Comparison of ENCODE assay signal across 17 cellular contexts in the genomic region with DNA sequence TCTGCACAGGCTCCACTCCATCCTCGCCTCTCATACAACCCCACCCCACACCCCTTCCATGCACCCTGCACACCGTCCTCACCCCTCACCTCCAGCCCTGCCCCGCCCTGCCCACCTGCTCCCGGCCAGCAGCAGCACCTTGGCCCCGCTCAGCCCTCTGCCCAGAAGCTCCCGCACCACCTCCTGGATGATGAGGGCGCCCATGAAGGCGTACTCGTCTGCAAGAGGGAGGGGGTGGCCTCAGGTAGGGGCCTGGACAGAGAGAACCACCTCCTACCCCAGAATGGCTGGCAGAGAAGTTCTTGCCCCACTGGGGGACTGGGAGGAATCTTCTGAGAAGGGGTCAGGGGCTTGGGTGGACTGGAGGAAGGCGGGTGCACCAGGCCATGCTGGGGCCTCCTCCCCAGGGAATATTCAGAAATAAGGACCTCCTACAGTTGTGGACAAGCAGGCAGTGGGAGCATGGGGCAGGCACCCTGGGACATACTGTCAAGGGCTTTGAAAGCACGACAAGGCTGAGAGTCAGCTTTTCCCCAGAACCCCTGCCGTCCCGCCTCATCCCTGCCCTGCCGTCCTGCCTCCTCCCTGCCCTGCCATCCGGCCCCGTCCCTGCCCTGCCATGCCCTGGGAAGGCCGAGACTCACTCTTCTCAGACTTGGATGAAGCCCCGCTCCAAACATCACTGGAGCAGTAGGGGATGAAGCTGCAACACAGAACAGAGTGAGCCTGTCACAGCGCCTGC. TPM values are rescaled to one million over a fixed set of nuclear protein-coding genes. Genes with fewer than 3 reads are reported as not detected.
DNase-seq lines count a peak whose midpoint lies in the region; ATAC-seq, FAIRE-seq and TF ChIP-seq lines count a peak whose summit lies in the region.
"Had no signal": no experiment of that assay in that cellular context is flagged by ENCODE, and none has a peak within 500 bp of the region (broad histone marks: within the 10 kb centered on the region; RNA-seq: fewer than 3 reads in every experiment).

No MANE protein-coding gene starts in this region.

- H3K27me3 ChIP-seq in K562 (ENCODE audit: control insufficient read depth in 2 of 2, insufficient read depth in 2 of 2, low read length in 2 of 2) (no peaks in the 10 kb centered on the region), small intestine (ENCODE audit: control insufficient read depth in 2 of 2, insufficient read depth in 2 of 2, low read length in 2 of 2) (peaks cover 10 to 13% of the 10 kb centered on the region in 2 donors)

- no peak for TF ChIP-seq POLR2A in K562 (conservative IDR thresholded peaks at IDR 0.05)

- H3K27ac ChIP-seq in K562 (ENCODE audit: extremely low read depth, low read depth, low read length) (no peak overlapping the region), small intestine (ENCODE audit: low read depth in 1 of 2, low read length in 1 of 2) (no peak overlapping the region)

- peak overlapping the region; percentile 39 for H3K27ac Mint-ChIP-seq in activated naive CD4-positive, alpha-beta T cell treated with anti-CD3 and anti-CD28 coated beads, Interleukin-2, amount 50 U/mL, for 24 hours
- no peak overlapping the region for H3K27ac Mint-ChIP-seq in natural killer cell

- no peaks in the 10 kb centered on the region for H3K9me3 ChIP-seq in K562 (replicated peaks; ENCODE audit: control insufficient read depth, insufficient read depth, low read depth, low read length)
- no peaks in the 10 kb centered on the region for H3K9me3 ChIP-seq in small intestine (ENCODE audit: control insufficient read depth, low read depth)

- TF ChIP-seq CTCF in K562 (IDR thresholded peaks at IDR 0.05 in 2 of 3, conservative IDR thresholded peaks at IDR 0.05 in 1 of 3; ENCODE audit: insufficient read depth in 2 of 3, low read depth in 1 of 3, low read length in 3 of 3): no peak
- TF ChIP-seq CTCF in natural killer cell (IDR thresholded peaks at IDR 0.05): no peak

- peaks cover 20% of the 10 kb centered on the region for H3K79me2 ChIP-seq in K562 (ENCODE audit: control insufficient read depth, insufficient read depth, low read length)

- no peaks in the 10 kb centered on the region for H3K36me3 Mint-ChIP-seq in activated naive CD4-positive, alpha-beta T cell treated with anti-CD3 and anti-CD28 coated beads, Interleukin-2, amount 50 U/mL, for 24 hours
- no peaks in the 10 kb centered on the region for H3K36me3 Mint-ChIP-seq in natural killer cell
- H3K36me3 Mint-ChIP-seq: CD4-positive, CD25-positive, alpha-beta regulatory T cell had no signal

- peaks cover 3% of the 10 kb centered on the region for H3K27me3 Mint-ChIP-seq in activated naive CD4-positive, alpha-beta T cell treated with anti-CD3 and anti-CD28 coated beads, Interleukin-2, amount 50 U/mL, for 24 hours
- H3K27me3 Mint-ChIP-seq in natural killer cell (ENCODE audit: low read depth in 2 of 2): peaks cover 10 to 12% of the 10 kb centered on the region in 2 donors

- H3K9me3 Mint-ChIP-seq in activated naive CD4-positive, alpha-beta T cell treated with anti-CD3 and anti-CD28 coated beads, Interleukin-2, amount 50 U/mL, for 24 hours: no peaks in the 10 kb centered on the region
- no peaks in the 10 kb centered on the region for H3K9me3 Mint-ChIP-seq in natural killer cell

- TF ChIP-seq EP300 in K562 (IDR thresholded peaks at IDR 0.05; ENCODE audit: low read length): no peak

- ATAC-seq in K562: no peak
- ATAC-seq in natural killer cell: no peak
- ATAC-seq: GM12878 had no signal

- no TSS peak for BruUV-seq in K562 (replicated peaks; lab: Mats Ljungman, UMichigan)

- POLR2A ChIA-PET in K562 (lab: Yijun Ruan, JAX): interaction anchor here (0.6 to 0.9 kb wide), 2 partner anchors 29 to 78 kb away, joined by 3 read pairs; no protein-coding TSS in a partner anchor
- POLR2A ChIA-PET in HEK293T (lab: Yijun Ruan, JAX): no interaction called here

- no peak overlapping the region for H3K4me3 Mint-ChIP-seq in activated naive CD4-positive, alpha-beta T cell treated with anti-CD3 and anti-CD28 coated beads, Interleukin-2, amount 50 U/mL, for 24 hours
- H3K4me3 Mint-ChIP-seq in natural killer cell: peak overlapping the region; percentile 68

- TF ChIP-seq RAD21 in K562 (CRISPR knock-in tag; conservative IDR thresholded peaks at IDR 0.05 in 1 of 2, IDR thresholded peaks at IDR 0.05 in 1 of 2): no peak

- H2AFZ ChIP-seq in K562 (ENCODE audit: low read depth, low read length): no peak overlapping the region

- FAIRE-seq in K562 (lab: Jason Lieb, UNC): no peak
- FAIRE-seq in small intestine (lab: Jason Lieb, UNC): no peak
- FAIRE-seq: GM12878, RCC 7860 had no signal

- 89% methylated on average over 17 of the region's 19 CpGs for WGBS in K562 (ENCODE audit: insufficient coverage, low coverage, missing lambda C conversion rate)
- WGBS in small intestine, 3 donors: 71 to 80% (median 77%) methylated on average over 19 of the region's 19 CpGs

- H3K4me1 ChIP-seq in K562 (replicated peaks in 1 of 2; ENCODE audit: control insufficient read depth in 2 of 2, insufficient read depth in 2 of 2, low read length in 2 of 2) (peaks cover 7 to 71% of the 10 kb centered on the region in 2 experiments; a peak in 4 of 5 replicates), small intestine (ENCODE audit: control insufficient read depth in 2 of 2, insufficient read depth in 1 of 2, low read depth in 1 of 2, low read length in 1 of 2) (no peaks in the 10 kb centered on the region)

- in situ Hi-C loops in K562 (cut with MboI): no loop called here

- peak overlapping the region; percentile 82 to 92; a peak in 3 of 4 replicates for H3K9ac ChIP-seq in K562 (ENCODE audit: insufficient read depth in 1 of 2, low read depth in 2 of 2, low read length in 2 of 2)

- no peaks in the 10 kb centered on the region for H3K9me1 ChIP-seq in K562 (ENCODE audit: control insufficient read depth, insufficient read depth, low read length)

- H3K4me3 ChIP-seq in K562 (no peak overlapping the region), small intestine (ENCODE audit: low read depth in 1 of 2, low read length in 2 of 2) (no peak overlapping the region)
- H3K4me3 ChIP-seq: GM12878 had no signal

- no peak for DNase-seq in activated naive CD4-positive, alpha-beta T cell (lab: John Stamatoyannopoulos, UW)
- DNase-seq in K562 (ENCODE audit: extremely low read depth in 1 of 4, low spot score in 3 of 4) (no peak), natural killer cell (no peak), HEK293T (ENCODE audit: extremely low spot score) (no peak), small intestine (no peak), HuH-7 (ENCODE audit: low spot score) (no peak)
- DNase-seq: Calu3; CD4-positive, CD25-positive, alpha-beta regulatory T cell; KBM-7; NCI-H1436 treated with DMSO at 0.1 percent for 48 hours; NCI-H2081 treated with DMSO at 0.1 percent for 48 hours had no signal

- CTCF ChIA-PET in K562 (lab: Yijun Ruan, JAX; ENCODE audit: low intra/inter-chr PET ratio): interaction anchor here (2.4 to 5.2 kb wide), 2 partner anchors 62 to 196 kb away, joined by 20 to 103 read pairs; a partner anchor contains a TSS
- CTCF ChIA-PET in HEK293T (lab: Yijun Ruan, JAX): no interaction called here

- H4K20me1 ChIP-seq in K562 (replicated peaks; ENCODE audit: control insufficient read depth, insufficient read depth, low read length): no peaks in the 10 kb centered on the region

- intact Hi-C loops in K562 (cut with micrococcal nuclease) (loop anchor here (10.0 kb wide), 1 partner anchor 197 kb away; no protein-coding TSS in a partner anchor), natural killer cell (cut with micrococcal nuclease) (no loop called here)

- H3K36me3 ChIP-seq in K562 (ENCODE audit: control insufficient read depth, insufficient read depth, low read length) (peaks cover 19% of the 10 kb centered on the region; the same call in 2 of the 3 replicates), small intestine (ENCODE audit: control insufficient read depth in 2 of 2, insufficient read depth in 2 of 2, low read length in 2 of 2) (no peaks in the 10 kb centered on the region)

- peak overlapping the region; percentile 85; the same call in 1 of the 2 replicates for H3K4me2 ChIP-seq in K562 (ENCODE audit: insufficient read depth, low read length)

- peaks cover 4% of the 10 kb centered on the region for H3K4me1 Mint-ChIP-seq in activated naive CD4-positive, alpha-beta T cell treated with anti-CD3 and anti-CD28 coated beads, Interleukin-2, amount 50 U/mL, for 24 hours
- no peaks in the 10 kb centered on the region for H3K4me1 Mint-ChIP-seq in natural killer cell

RNA-seq across cellular contexts. Expression of a gene that starts 3.1 kb away (rescaled TPM):
- total RNA-seq in K562 (2011; cell fraction: chromatin; rRNA removed; ENCODE audit: low replicate concordance): 8.4 and 25.5 TPM in 2 replicates
- total RNA-seq in K562 (2011; cell fraction: nucleolus; rRNA removed): 25.5 and 27.9 TPM in 2 replicates
- 15.3 and 16.9 TPM in 2 replicates for total RNA-seq in K562 (2011; cell fraction: nucleoplasm; rRNA removed)
- total RNA-seq in K562 (2014; rRNA removed): 13.9 and 22.5 TPM in 2 replicates
- total RNA-seq in K562 (2014; rRNA removed; fragmentation: Illumina TruSeq; extraction: Trizol): 0.99 and 1.3 TPM in 2 replicates
- 4.1 and 4.2 TPM in 2 replicates for total RNA-seq in K562 (2015; rRNA removed; fragmentation: Illumina TruSeq; extraction: Trizol)
- 11.8 and 14.1 TPM in 2 replicates for total RNA-seq in K562 (2021)
- 4.5 and 6.1 TPM in 2 replicates for polyA plus RNA-seq in K562 (2011; rRNA removed)
- polyA plus RNA-seq in K562 (2011; cell fraction: cytosol; rRNA removed): 7.8 and 22.0 TPM in 2 replicates
- polyA plus RNA-seq in K562 (2011; cell fraction: nucleus; rRNA removed): 10.3 and 25.0 TPM in 2 replicates
- 8.5 and 11.5 TPM in 2 replicates for polyA plus RNA-seq in K562 (2012)
- 1.9 and 5.3 TPM in 2 replicates for polyA plus RNA-seq in K562 (2014; fragmentation: Illumina TruSeq; extraction: Trizol)
- polyA plus RNA-seq in K562 (2014; fragmentation: Nextera tagmentation; extraction: Ambion mirVana): under 1 TPM; 0.03 to 0.17 TPM
- 13.4 and 14.0 TPM in 2 replicates for polyA plus RNA-seq in K562 (2014; rRNA removed)
- polyA minus RNA-seq in K562 (2011; rRNA and poly(A)+ RNA removed): 0.72 and 1.6 TPM in 2 replicates
- polyA minus RNA-seq in K562 (2011; cell fraction: cytosol; rRNA and poly(A)+ RNA removed): 4.7 and 5.6 TPM in 2 replicates
- 14.7 and 15.2 TPM in 2 replicates for polyA minus RNA-seq in K562 (2011; cell fraction: nucleus; rRNA and poly(A)+ RNA removed)
- not detected for total RNA-seq in natural killer cell
- polyA plus RNA-seq in small intestine: 1 to 10 TPM in 1 of 3 donors, not detected in 2; 1.0 TPM
- total RNA-seq: A673; Calu3; CD4-positive, CD25-positive, alpha-beta regulatory T cell; HT1080 had no signal

RNA-seq across cellular contexts. Expression of a gene that starts 10.8 kb away (rescaled TPM):
- not detected in 2 replicates for total RNA-seq in K562 (2011; cell fraction: chromatin; rRNA removed; ENCODE audit: low replicate concordance)
- not detected in 2 replicates for total RNA-seq in K562 (2011; cell fraction: nucleolus; rRNA removed)
- total RNA-seq in K562 (2011; cell fraction: nucleoplasm; rRNA removed): not detected in 2 replicates
- total RNA-seq in K562 (2014; rRNA removed) (not detected in 2 replicates), K562 (2014; rRNA removed; fragmentation: Illumina TruSeq; extraction: Trizol) (not detected in 2 replicates), K562 (2015; rRNA removed; fragmentation: Illumina TruSeq; extraction: Trizol) (not detected in 2 replicates), K562 (2021) (not detected in 2 replicates), natural killer cell (not detected)
- polyA plus RNA-seq in K562 (2011; rRNA removed) (not detected in 2 replicates), K562 (2014; fragmentation: Illumina TruSeq; extraction: Trizol) (not detected in 2 replicates), K562 (2014; fragmentation: Nextera tagmentation; extraction: Ambion mirVana) (not detected), K562 (2014; rRNA removed) (not detected in 2 replicates), small intestine (under 1 TPM in 1 of 3 donors, not detected in 2; 0.03 TPM)
- not detected in 2 replicates for polyA plus RNA-seq in K562 (2011; cell fraction: cytosol; rRNA removed)
- polyA plus RNA-seq in K562 (2011; cell fraction: nucleus; rRNA removed): not detected in 2 replicates
- 0.05 and 0.26 TPM in 2 replicates for polyA plus RNA-seq in K562 (2012)
- not detected in 2 replicates for polyA minus RNA-seq in K562 (2011; rRNA and poly(A)+ RNA removed)
- polyA minus RNA-seq in K562 (2011; cell fraction: cytosol; rRNA and poly(A)+ RNA removed): not detected in 2 replicates
- not detected in 2 replicates for polyA minus RNA-seq in K562 (2011; cell fraction: nucleus; rRNA and poly(A)+ RNA removed)
- total RNA-seq: A673; Calu3; CD4-positive, CD25-positive, alpha-beta regulatory T cell; G401; GM12878; HT1080 had no signal
- polyA plus RNA-seq: CD4-positive, CD25-positive, alpha-beta regulatory T cell; GM12878 had no signal

RNA-seq across cellular contexts. Expression of a gene that starts 19.6 kb away (rescaled TPM):
- 32.2 and 96.0 TPM in 2 replicates for total RNA-seq in K562 (2011; cell fraction: chromatin; rRNA removed; ENCODE audit: low replicate concordance)
- total RNA-seq in K562 (2011; cell fraction: nucleolus; rRNA removed): 68.7 and 87.6 TPM in 2 replicates
- 42.2 and 44.0 TPM in 2 replicates for total RNA-seq in K562 (2011; cell fraction: nucleoplasm; rRNA removed)
- total RNA-seq in K562 (2014; rRNA removed) (35.9 and 49.9 TPM in 2 replicates), K562 (2014; rRNA removed; fragmentation: Illumina TruSeq; extraction: Trizol) (5.9 and 7.4 TPM in 2 replicates), K562 (2015; rRNA removed; fragmentation: Illumina TruSeq; extraction: Trizol) (21.3 and 22.3 TPM in 2 replicates), K562 (2021) (33.4 and 36.9 TPM in 2 replicates), natural killer cell (10 to 100 TPM; 29.7 to 43.5 (median 40.8) TPM)
- polyA plus RNA-seq in K562 (2011; rRNA removed) (8.6 TPM in 2 replicates), K562 (2014; fragmentation: Illumina TruSeq; extraction: Trizol) (11.6 and 19.2 TPM in 2 replicates), K562 (2014; fragmentation: Nextera tagmentation; extraction: Ambion mirVana) (1 to 10 TPM in 1 of 2 experiments, under 1 TPM in 1; 0.90 to 2.2 TPM), K562 (2014; rRNA removed) (26.7 and 33.7 TPM in 2 replicates), small intestine (10 to 100 TPM; 37.2 to 96.7 (median 57.7) TPM)
- polyA plus RNA-seq in K562 (2011; cell fraction: cytosol; rRNA removed): 16.0 and 34.5 TPM in 2 replicates
- 72.4 and 104 TPM in 2 replicates for polyA plus RNA-seq in K562 (2011; cell fraction: nucleus; rRNA removed)
- 26.6 and 32.9 TPM in 2 replicates for polyA plus RNA-seq in K562 (2012)
- 1.6 and 6.1 TPM in 2 replicates for polyA minus RNA-seq in K562 (2011; rRNA and poly(A)+ RNA removed)
- polyA minus RNA-seq in K562 (2011; cell fraction: cytosol; rRNA and poly(A)+ RNA removed): 16.6 and 18.1 TPM in 2 replicates
- 25.4 and 29.1 TPM in 2 replicates for polyA minus RNA-seq in K562 (2011; cell fraction: nucleus; rRNA and poly(A)+ RNA removed)

RNA-seq across cellular contexts. Expression of a gene that starts 20.8 kb away (rescaled TPM):
- 35.2 and 129 TPM in 2 replicates for total RNA-seq in K562 (2011; cell fraction: chromatin; rRNA removed; ENCODE audit: low replicate concordance)
- 138 and 157 TPM in 2 replicates for total RNA-seq in K562 (2011; cell fraction: nucleolus; rRNA removed)
- total RNA-seq in K562 (2011; cell fraction: nucleoplasm; rRNA removed): 86.4 and 88.3 TPM in 2 replicates
- 215 and 290 TPM in 2 replicates for total RNA-seq in K562 (2014; rRNA removed)
- total RNA-seq in K562 (2014; rRNA removed; fragmentation: Illumina TruSeq; extraction: Trizol): 72.4 and 95.4 TPM in 2 replicates
- total RNA-seq in K562 (2015; rRNA removed; fragmentation: Illumina TruSeq; extraction: Trizol): 120 and 126 TPM in 2 replicates
- 302 and 328 TPM in 2 replicates for total RNA-seq in K562 (2021)
- 188 and 273 TPM in 2 replicates for polyA plus RNA-seq in K562 (2011; rRNA removed)
- 301 and 524 TPM in 2 replicates for polyA plus RNA-seq in K562 (2011; cell fraction: cytosol; rRNA removed)
- 256 and 278 TPM in 2 replicates for polyA plus RNA-seq in K562 (2011; cell fraction: nucleus; rRNA removed)
- 283 and 370 TPM in 2 replicates for polyA plus RNA-seq in K562 (2012)
- polyA plus RNA-seq in K562 (2014; fragmentation: Illumina TruSeq; extraction: Trizol): 183 and 278 TPM in 2 replicates
- polyA plus RNA-seq in K562 (2014; fragmentation: Nextera tagmentation; extraction: Ambion mirVana): 10 to 100 TPM; 11.7 to 18.6 TPM
- 270 and 349 TPM in 2 replicates for polyA plus RNA-seq in K562 (2014; rRNA removed)
- polyA minus RNA-seq in K562 (2011; rRNA and poly(A)+ RNA removed): 107 and 155 TPM in 2 replicates
- 127 and 130 TPM in 2 replicates for polyA minus RNA-seq in K562 (2011; cell fraction: cytosol; rRNA and poly(A)+ RNA removed)
- 35.5 and 52.4 TPM in 2 replicates for polyA minus RNA-seq in K562 (2011; cell fraction: nucleus; rRNA and poly(A)+ RNA removed)
- total RNA-seq in natural killer cell: 1 to 10 TPM in 1 of 3 donors, not detected in 2; 3.4 TPM
- 10 to 100 TPM in 1 of 3 donors, 1 to 10 TPM in 2; 8.3 to 71.6 (median 9.5) TPM for polyA plus RNA-seq in small intestine

RNA-seq across cellular contexts. Expression of a gene that starts 30.3 kb away (rescaled TPM):
- total RNA-seq in K562 (2011; cell fraction: chromatin; rRNA removed; ENCODE audit: low replicate concordance): 86.9 and 142 TPM in 2 replicates
- total RNA-seq in K562 (2011; cell fraction: nucleolus; rRNA removed): 78.0 and 85.0 TPM in 2 replicates
- total RNA-seq in K562 (2011; cell fraction: nucleoplasm; rRNA removed): 64.7 and 70.4 TPM in 2 replicates
- total RNA-seq in K562 (2014; rRNA removed) (27.3 and 30.1 TPM in 2 replicates), K562 (2014; rRNA removed; fragmentation: Illumina TruSeq; extraction: Trizol) (16.3 and 16.9 TPM in 2 replicates), K562 (2015; rRNA removed; fragmentation: Illumina TruSeq; extraction: Trizol) (23.6 and 24.9 TPM in 2 replicates), K562 (2021) (46.7 and 58.1 TPM in 2 replicates), natural killer cell (10 to 100 TPM; 11.9 to 14.6 (median 13.2) TPM)
- polyA plus RNA-seq in K562 (2011; rRNA removed) (22.4 and 31.8 TPM in 2 replicates), K562 (2014; fragmentation: Illumina TruSeq; extraction: Trizol) (31.2 and 36.3 TPM in 2 replicates), K562 (2014; fragmentation: Nextera tagmentation; extraction: Ambion mirVana) (1 to 10 TPM; 1.1 to 2.8 TPM), K562 (2014; rRNA removed) (44.8 and 46.7 TPM in 2 replicates), small intestine (10 to 100 TPM in 1 of 3 donors, 1 to 10 TPM in 2; 7.6 to 16.6 (median 8.9) TPM)
- polyA plus RNA-seq in K562 (2011; cell fraction: cytosol; rRNA removed): 35.6 and 35.9 TPM in 2 replicates
- 200 and 206 TPM in 2 replicates for polyA plus RNA-seq in K562 (2011; cell fraction: nucleus; rRNA removed)
- 32.4 and 47.9 TPM in 2 replicates for polyA plus RNA-seq in K562 (2012)
- polyA minus RNA-seq in K562 (2011; rRNA and poly(A)+ RNA removed): 10.6 and 14.3 TPM in 2 replicates
- 12.7 and 17.1 TPM in 2 replicates for polyA minus RNA-seq in K562 (2011; cell fraction: cytosol; rRNA and poly(A)+ RNA removed)
- 15.9 and 20.3 TPM in 2 replicates for polyA minus RNA-seq in K562 (2011; cell fraction: nucleus; rRNA and poly(A)+ RNA removed)
